Comparison of ENCODE assay signal across 1 cellular context in the genomic region with DNA sequence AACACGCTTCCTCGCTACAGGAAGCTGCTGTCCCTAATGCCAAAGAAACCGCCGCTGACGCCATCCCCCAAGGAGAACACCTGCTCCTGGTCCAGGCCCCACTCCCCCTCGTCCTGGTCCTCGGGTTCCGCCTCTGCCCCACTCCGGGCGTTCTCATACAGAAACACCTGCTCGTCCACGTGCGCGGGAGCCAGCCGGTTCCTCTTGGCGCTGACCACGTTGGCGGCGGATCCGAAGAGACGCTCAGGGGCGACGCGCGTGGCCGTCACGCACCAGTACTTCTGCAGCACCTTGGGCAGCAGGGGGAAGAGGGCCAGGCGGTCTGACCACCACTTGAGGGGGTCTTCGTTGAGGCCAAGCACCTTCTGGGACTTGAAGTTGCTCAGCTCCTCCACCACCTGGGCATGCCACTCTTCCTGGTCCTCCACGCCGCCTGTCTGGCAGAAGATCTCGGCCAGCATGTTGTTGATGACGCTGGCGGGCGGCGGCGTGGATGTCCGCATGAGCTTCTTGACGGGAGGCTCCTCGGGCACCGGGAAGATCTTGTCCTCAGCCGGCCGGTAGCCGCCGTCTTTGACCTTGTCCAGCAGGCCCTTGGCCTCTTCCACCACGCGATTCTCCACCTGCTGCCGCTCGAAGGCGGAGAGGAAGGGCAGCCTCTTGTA.
TF ChIP-seq lines count a peak whose summit lies in the region.

No MANE protein-coding gene starts in this region.

TF ChIP-seq in IMR-90, 13 proteins besides CTCF, POLR2A, EP300 and RAD21:
- TF ChIP-seq NFE2L2 (IDR thresholded peaks at IDR 0.05; ENCODE audit: low read depth, low read length) (no peak), SMC3 (IDR thresholded peaks at IDR 0.05; ENCODE audit: low read depth, low read length) (no peak), ELK1 (IDR thresholded peaks at IDR 0.05; ENCODE audit: borderline replicate concordance, low read depth, low read length) (no peak), RFX5 (IDR thresholded peaks at IDR 0.05; ENCODE audit: low read depth, low read length) (no peak), CHD1 (IDR thresholded peaks at IDR 0.05; ENCODE audit: low read depth, low read length) (no peak), RCOR1 (IDR thresholded peaks at IDR 0.05; ENCODE audit: insufficient replicate concordance, low read length) (no peak), BHLHE40 (IDR thresholded peaks at IDR 0.05; ENCODE audit: low read depth, low read length) (no peak), MAZ (IDR thresholded peaks at IDR 0.05; ENCODE audit: borderline replicate concordance, low read depth, low read length) (no peak), MAFK (IDR thresholded peaks at IDR 0.05; ENCODE audit: low read depth, low read length) (no peak), FOS (IDR thresholded peaks at IDR 0.05; ENCODE audit: low read depth, low read length) (no peak), MXI1 (IDR thresholded peaks at IDR 0.05; ENCODE audit: borderline replicate concordance, low read depth, low read length) (no peak)
- TF ChIP-seq, protein P1, sequence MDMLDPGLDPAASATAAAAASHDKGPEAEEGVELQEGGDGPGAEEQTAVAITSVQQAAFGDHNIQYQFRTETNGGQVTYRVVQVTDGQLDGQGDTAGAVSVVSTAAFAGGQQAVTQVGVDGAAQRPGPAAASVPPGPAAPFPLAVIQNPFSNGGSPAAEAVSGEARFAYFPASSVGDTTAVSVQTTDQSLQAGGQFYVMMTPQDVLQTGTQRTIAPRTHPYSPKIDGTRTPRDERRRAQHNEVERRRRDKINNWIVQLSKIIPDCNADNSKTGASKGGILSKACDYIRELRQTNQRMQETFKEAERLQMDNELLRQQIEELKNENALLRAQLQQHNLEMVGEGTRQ (IDR thresholded peaks at IDR 0.05; ENCODE audit: low read depth, low read length), result no peak
